Comparison of ENCODE assay signal across 12 cellular contexts in the genomic region with DNA sequence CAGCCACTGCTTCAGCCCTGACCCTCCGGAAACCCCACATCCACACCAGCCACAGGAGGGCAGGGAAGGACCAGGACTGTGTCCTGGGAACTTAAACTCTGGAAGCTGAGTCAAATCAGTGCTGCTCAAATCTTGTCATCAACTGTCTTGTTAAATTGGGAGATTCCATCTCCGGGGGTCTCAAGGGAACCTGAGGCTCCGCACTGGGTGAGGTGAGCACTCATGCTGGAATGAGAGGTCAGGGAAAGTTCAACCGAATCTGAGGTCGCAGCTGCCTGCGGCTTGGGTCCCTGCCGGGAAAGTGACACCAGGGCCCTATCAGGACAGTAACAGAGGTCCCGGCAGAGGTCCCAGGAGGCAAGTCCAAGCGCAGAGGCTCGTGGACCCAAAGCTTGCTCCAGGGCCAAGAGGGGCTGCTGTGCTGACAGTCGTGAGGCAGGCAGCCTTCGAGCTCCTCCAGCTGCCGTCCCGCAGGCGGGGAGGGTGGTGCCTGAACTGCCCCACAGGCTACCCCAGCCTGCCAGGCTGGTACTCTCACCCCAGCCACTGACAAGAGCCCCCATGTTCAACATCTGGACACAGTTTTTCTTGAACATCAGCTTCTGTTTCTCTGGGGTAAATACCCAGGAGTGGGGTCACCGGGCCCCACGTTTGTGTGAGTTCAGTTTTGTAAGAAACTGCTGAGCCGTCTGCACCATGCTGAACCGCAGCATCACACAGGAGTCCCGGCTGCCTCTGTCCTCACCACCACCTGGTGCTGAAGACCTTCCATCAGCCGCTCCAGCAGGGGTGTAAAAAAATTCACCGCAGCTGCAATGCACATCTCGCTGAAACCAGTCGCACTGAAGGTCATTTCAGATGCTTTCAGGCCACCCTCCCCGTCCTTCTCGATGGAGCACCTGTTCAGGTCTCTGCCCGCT.
A peak's percentile ranks its signal among the peaks of the same experiment; 100 is the strongest.
DNase-seq lines count a peak whose midpoint lies in the region; ATAC-seq and TF ChIP-seq lines count a peak whose summit lies in the region.
"Had no signal": no experiment of that assay in that cellular context is flagged by ENCODE, and none has a peak within 500 bp of the region (broad histone marks: within the 10 kb centered on the region; RNA-seq: fewer than 3 reads in every experiment).

No MANE protein-coding gene starts in this region.

- H3K4me1 ChIP-seq in gastroesophageal sphincter = peaks cover 0 to 87% (median 8%) of the 10 kb centered on the region in 3 donors
- peaks cover 0 to 56% (median 40%) of the 10 kb centered on the region in 4 donors for H3K4me1 ChIP-seq in sigmoid colon
- H3K4me1 ChIP-seq: lower lobe of right lung had no signal

- WGBS in gastroesophageal sphincter (ENCODE audit: low coverage in 1 of 2), 2 donors = 61 to 86% methylated on average over 8 to 13 of the region's 27 CpGs
- 83 to 88% methylated on average over 27 of the region's 27 CpGs for WGBS in sigmoid colon, 2 donors

- H3K27me3 Mint-ChIP-seq in neural crest cell (ENCODE audit: low read depth) = no peaks in the 10 kb centered on the region

- ATAC-seq in SK-N-SH treated with all-trans-retinoic acid at 6 μM for 48 hours (peak; percentile 44; the same call in 2 of the 3 replicates), gastroesophageal sphincter (peak; percentile 45)

- POLR2A ChIA-PET in BJ (lab: Charles Lee) = no interaction called here

- no peaks in the 10 kb centered on the region for H3K36me3 Mint-ChIP-seq in neural crest cell (ENCODE audit: low read depth)
- H3K36me3 Mint-ChIP-seq: CD4-positive, CD25-positive, alpha-beta regulatory T cell had no signal

- H3K4me3 Mint-ChIP-seq in neural crest cell = no peak overlapping the region
- H3K4me3 Mint-ChIP-seq: CD4-positive, CD25-positive, alpha-beta regulatory T cell had no signal

- DNase-seq in BJ (ENCODE audit: low read depth) (no peak), neural crest cell (ENCODE audit: low read depth, low spot score) (no peak), sigmoid colon (no peak), NCI-H82 (lab: John Stamatoyannopoulos, UW) (no peak), GF-D8 (lab: John Stamatoyannopoulos, UW) (no peak)
- no peak for DNase-seq in activated CD4-positive, alpha-beta T cell treated with anti-CD3 and anti-CD28 coated beads, Interleukin-2, amount 50 U/mL, for 48 hours
- DNase-seq: activated naive CD4-positive, alpha-beta T cell treated with anti-CD3 and anti-CD28 coated beads, Interleukin-2, amount 50 U/mL, for 16 hours; CD4-positive, CD25-positive, alpha-beta regulatory T cell; lower lobe of right lung; stomach had no signal

- TF ChIP-seq POLR2A in gastroesophageal sphincter (IDR thresholded peaks at IDR 0.05) (no peak), sigmoid colon (IDR thresholded peaks at IDR 0.05) (no peak)

- peaks cover 53% of the 10 kb centered on the region for H3K4me1 Mint-ChIP-seq in neural crest cell
- H3K4me1 Mint-ChIP-seq: CD4-positive, CD25-positive, alpha-beta regulatory T cell had no signal

- TF ChIP-seq CTCF in BJ (IDR thresholded peaks at IDR 0.05; ENCODE audit: insufficient read depth, low read depth, low read length) (peak; percentile 41), gastroesophageal sphincter (IDR thresholded peaks at IDR 0.05) (peak in 2 of 4 experiments; percentile 32 to 49), neural crest cell (conservative IDR thresholded peaks at IDR 0.05) (no peak), sigmoid colon (IDR thresholded peaks at IDR 0.05) (peak in 1 of 4 experiments; percentile 21)

- H3K36me3 ChIP-seq in BJ (ENCODE audit: control insufficient read depth, insufficient read depth, low read length) (no peaks in the 10 kb centered on the region; the same call in 1 of the 2 replicates), gastroesophageal sphincter (peaks cover 0 to 4% of the 10 kb centered on the region in 2 donors), sigmoid colon (no peaks in the 10 kb centered on the region)
- H3K36me3 ChIP-seq: lower lobe of right lung, stomach had no signal

- H3K27ac Mint-ChIP-seq in neural crest cell (ENCODE audit: unreplicated experiment) = peak overlapping the region; percentile 57
- H3K27ac Mint-ChIP-seq: CD4-positive, CD25-positive, alpha-beta regulatory T cell had no signal

- intact Hi-C loops in sigmoid colon (cut with DNase I) = loop anchor here (10.0 kb wide), 1 partner anchor 196 kb away; no protein-coding TSS in a partner anchor

- peak overlapping the region in 1 of 4 donors; percentile 29 for H3K27ac ChIP-seq in gastroesophageal sphincter
- peak overlapping the region in 2 of 4 donors; percentile 33 to 59 for H3K27ac ChIP-seq in sigmoid colon
- H3K27ac ChIP-seq: lower lobe of right lung, stomach had no signal

- no peaks in the 10 kb centered on the region for H3K9me3 Mint-ChIP-seq in neural crest cell
- H3K9me3 Mint-ChIP-seq: CD4-positive, CD25-positive, alpha-beta regulatory T cell had no signal

- TF ChIP-seq EP300 in gastroesophageal sphincter (IDR thresholded peaks at IDR 0.05) = no peak
- TF ChIP-seq EP300 in sigmoid colon (IDR thresholded peaks at IDR 0.05) = no peak

- H3K9me3 ChIP-seq in gastroesophageal sphincter = no peaks in the 10 kb centered on the region
- no peaks in the 10 kb centered on the region for H3K9me3 ChIP-seq in sigmoid colon
- H3K9me3 ChIP-seq: lower lobe of right lung, stomach had no signal

- H3K4me3 ChIP-seq in BJ (ENCODE audit: low read depth, low read length) (no peak overlapping the region), gastroesophageal sphincter (no peak overlapping the region), sigmoid colon (no peak overlapping the region)
- H3K4me3 ChIP-seq: lower lobe of right lung, stomach had no signal

- CTCF ChIA-PET in BJ (lab: Yijun Ruan, JAX) = interaction anchor here (0.8 to 1.4 kb wide), 2 partner anchors 201 to 206 kb away, joined by 3 read pairs; no protein-coding TSS in a partner anchor

- H3K27me3 ChIP-seq in BJ (ENCODE audit: control insufficient read depth, insufficient read depth, low read length) = no peaks in the 10 kb centered on the region
- H3K27me3 ChIP-seq in gastroesophageal sphincter = no peaks in the 10 kb centered on the region
- no peaks in the 10 kb centered on the region for H3K27me3 ChIP-seq in sigmoid colon
- H3K27me3 ChIP-seq: stomach had no signal

TF ChIP-seq in SK-N-SH treated with all-trans-retinoic acid at 6 μM for 48 hours, 23 proteins besides CTCF, POLR2A, EP300 and RAD21:
- TF ChIP-seq TCF4 (CRISPR knock-in tag; IDR thresholded peaks at IDR 0.05; ENCODE audit: borderline replicate concordance) (no peak), PPARA (CRISPR knock-in tag; IDR thresholded peaks at IDR 0.05; ENCODE audit: borderline replicate concordance) (no peak), POU6F1 (CRISPR knock-in tag; IDR thresholded peaks at IDR 0.05; ENCODE audit: borderline replicate concordance, low read depth) (no peak)
